In genomic region chr21:36749935-36750578, GRCh38 we compare ENCODE assay signal across 2 cellular contexts.
TF ChIP-seq lines count a peak whose summit lies in the region.

No MANE protein-coding gene starts in this region.

TF ChIP-seq in HEK293, 187 proteins besides CTCF, POLR2A, EP300 and RAD21:
- TF ChIP-seq ZBTB8A (tag by site-specific recombination; IDR thresholded peaks at IDR 0.05) (peak; percentile 42; the same call in 1 of the 2 replicates), ZBTB20 (tag by site-specific recombination; IDR thresholded peaks at IDR 0.05) (no peak), ZNF416 (tag by site-specific recombination; IDR thresholded peaks at IDR 0.05) (no peak)

TF ChIP-seq in K562, 482 proteins besides CTCF, POLR2A, EP300 and RAD21:
- TF ChIP-seq MLLT1 (IDR thresholded peaks at IDR 0.05) (no peak), YY1 (IDR thresholded peaks at IDR 0.05; ENCODE audit: borderline replicate concordance in 1 of 3, control insufficient read depth in 1 of 3, extremely low read depth in 1 of 3, insufficient read depth in 3 of 3, insufficient read length in 1 of 3, insufficient replicate concordance in 2 of 3, low read depth in 1 of 3, low read length in 2 of 3) (peak in 1 of 3 experiments; percentile 27), RFX1 (IDR thresholded peaks at IDR 0.05) (peak; percentile 54), ARID4B (CRISPR knock-in tag; IDR thresholded peaks at IDR 0.05) (no peak)
TF ChIP-seq in K562: peak in this region for 2.
